8 cellular contexts compared by ENCODE assay signal in the genomic region with DNA sequence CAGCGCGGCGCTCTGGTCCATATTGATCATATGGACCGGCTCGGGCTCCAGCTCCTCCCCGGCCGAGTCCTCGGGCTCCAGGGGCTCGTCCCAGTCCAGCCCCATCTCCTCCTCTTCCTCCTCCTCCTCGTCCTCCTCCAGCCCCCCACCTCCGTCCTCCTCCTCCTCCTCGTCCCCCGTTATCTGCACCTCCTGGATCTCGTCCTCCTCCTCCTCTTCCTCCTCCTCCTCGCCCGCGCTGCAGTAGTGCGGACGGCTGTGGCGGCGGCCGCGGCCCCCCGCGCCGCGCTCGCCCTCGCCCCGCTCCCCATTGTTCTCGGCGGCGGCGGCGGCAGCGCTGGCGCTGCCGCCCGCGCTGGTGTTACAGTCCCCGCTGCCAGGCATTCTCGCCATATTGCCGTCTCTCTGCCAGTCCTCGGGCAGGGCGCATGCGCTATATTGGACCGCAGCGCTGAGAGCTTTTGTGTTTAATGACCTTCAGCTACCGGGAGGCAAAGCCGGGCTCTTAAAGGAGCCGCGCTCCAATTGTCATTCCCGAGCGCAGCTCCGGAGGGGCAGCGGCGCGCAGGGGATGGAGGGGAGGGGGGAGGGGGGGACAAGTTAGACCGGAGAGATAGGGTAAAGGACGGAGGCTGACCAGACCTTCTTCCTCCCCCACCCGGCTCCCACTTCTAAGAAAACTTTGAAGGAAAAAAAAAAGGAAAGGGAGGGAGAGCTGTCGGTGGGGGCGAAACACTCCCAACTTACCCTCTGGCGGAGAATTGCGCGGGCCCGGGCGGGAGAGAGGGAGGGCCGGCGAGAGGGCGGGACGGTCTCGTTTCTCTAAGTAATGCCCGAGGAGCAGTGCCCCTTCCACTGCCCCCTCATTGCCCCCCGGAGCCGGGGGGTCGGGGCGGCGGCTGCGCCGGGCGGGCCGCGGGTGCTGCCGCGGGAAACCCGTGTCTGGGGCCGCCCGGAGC. TPM values are rescaled to one million over a fixed set of nuclear protein-coding genes. Genes with fewer than 3 reads are reported as not detected.
A peak's percentile ranks its signal among the peaks of the same experiment; 100 is the strongest.
DNase-seq lines count a peak whose midpoint lies in the region; ATAC-seq and TF ChIP-seq lines count a peak whose summit lies in the region.

A gene (minus strand): TSS at position 410 of the 959 bp plus-strand sequence. CDS start 17 bp downstream, at position 393.

- peaks cover 30% of the 10 kb centered on the region for H3K4me1 Mint-ChIP-seq in activated naive CD8-positive, alpha-beta T cell treated with anti-CD3 and anti-CD28 coated beads, Interleukin-2, amount 50 U/mL, for 24 hours

- H3K36me3 Mint-ChIP-seq in activated naive CD8-positive, alpha-beta T cell treated with anti-CD3 and anti-CD28 coated beads, Interleukin-2, amount 50 U/mL, for 24 hours (ENCODE audit: low read depth) = no peaks in the 10 kb centered on the region

- no peak for TF ChIP-seq EP300 in upper lobe of left lung (IDR thresholded peaks at IDR 0.05)

- no peak for TF ChIP-seq CTCF in GM10248 (IDR thresholded peaks at IDR 0.05; ENCODE audit: control extremely low read depth, extremely low read depth, low read depth, missing control alignments)
- no peak for TF ChIP-seq CTCF in HFF-Myc (IDR thresholded peaks at IDR 0.05; ENCODE audit: low read depth, low read length, missing control alignments)
- TF ChIP-seq CTCF in heart left ventricle (IDR thresholded peaks at IDR 0.05) = no peak
- no peak for TF ChIP-seq CTCF in upper lobe of left lung (IDR thresholded peaks at IDR 0.05)

- peak within 1 kb of the TSS; percentile 74 for H3K4me3 ChIP-seq in HFF-Myc (replicated peaks; ENCODE audit: low read depth, low read length)
- H3K4me3 ChIP-seq in heart left ventricle = peak within 1 kb of the TSS; percentile 67 to 93 (median 77)
- H3K4me3 ChIP-seq in upper lobe of left lung = peak within 1 kb of the TSS; percentile 56 to 85 (median 82)

- 0 to 1% (median 1%) methylated on average over 74 to 89 of the region's 89 CpGs for whole genome bisulfite sequencing in heart left ventricle, 4 donors
- WGBS in upper lobe of left lung, 2 donors = 0 to 2% methylated on average over 51 to 82 of the region's 89 CpGs

- H3K4me1 ChIP-seq in heart left ventricle (peaks cover 0 to 56% (median 34%) of the 10 kb centered on the region in 12 donors), upper lobe of left lung (peaks cover 32 to 64% (median 36%) of the 10 kb centered on the region in 4 donors)

- H3K27me3 ChIP-seq in heart left ventricle = peaks cover 0 to 43% (median 14%) of the 10 kb centered on the region in 9 donors
- H3K27me3 ChIP-seq in upper lobe of left lung = peaks cover 0 to 26% (median 17%) of the 10 kb centered on the region in 4 donors

- H3K4me3 Mint-ChIP-seq in activated naive CD8-positive, alpha-beta T cell treated with anti-CD3 and anti-CD28 coated beads, Interleukin-2, amount 50 U/mL, for 24 hours = peak within 1 kb of the TSS; percentile 71

- no peak within 1 kb of the TSS for H3K27ac Mint-ChIP-seq in activated naive CD8-positive, alpha-beta T cell treated with anti-CD3 and anti-CD28 coated beads, Interleukin-2, amount 50 U/mL, for 24 hours

- intact Hi-C loops in heart left ventricle (cut with DNase I) = loop anchor here in 6 of 10 donors (2.0 to 10.0 kb wide), 6 partner anchors 94 to 164 kb away; no protein-coding TSS in a partner anchor

- H3K36me3 ChIP-seq in heart left ventricle = no peaks in the 10 kb centered on the region
- no peaks in the 10 kb centered on the region for H3K36me3 ChIP-seq in upper lobe of left lung

- DNase-seq in GM10248 (ENCODE audit: extremely low spot score) = peak; percentile 85
- peak; percentile 63 for DNase-seq in HFF-Myc (ENCODE audit: extremely low read depth, low read depth)
- peak; percentile 78 for DNase-seq in NCI-H1048 (lab: John Stamatoyannopoulos, UW)
- peak; percentile 41 for DNase-seq in SKM-1 treated with dmso at 0.1 percent for 144 hours (lab: John Stamatoyannopoulos, UW; ENCODE audit: unreplicated experiment)
- DNase-seq in activated naive CD8-positive, alpha-beta T cell treated with anti-CD3 and anti-CD28 coated beads, Interleukin-2, amount 50 U/mL, for 24 hours = peak; percentile 76
- peak; percentile 77 to 91 (median 83) for DNase-seq in heart left ventricle
- peak; percentile 70 for DNase-seq in pons (ENCODE audit: low spot score)
- peak; percentile 81 to 86 for DNase-seq in upper lobe of left lung

- CTCF ChIA-PET in GM10248 (lab: Yijun Ruan, JAX) = interaction anchor here (0.7 to 1.8 kb wide), 17 partner anchors 9 to 240 kb away, joined by 3 to 8 read pairs (median 4); no protein-coding TSS in a partner anchor

- POLR2A ChIA-PET in GM10248 (lab: Yijun Ruan, JAX) = no interaction called here

- ATAC-seq in activated naive CD8-positive, alpha-beta T cell treated with anti-CD3 and anti-CD28 coated beads, Interleukin-2, amount 50 U/mL, for 24 hours = peak; percentile 73
- peak; percentile 61 to 83 (median 78) for ATAC-seq in heart left ventricle
- peak; percentile 69 to 81 for ATAC-seq in upper lobe of left lung (ENCODE audit: low FRiP score in 2 of 2)

- H3K27ac ChIP-seq in heart left ventricle (peak within 1 kb of the TSS; percentile 48 to 83 (median 74)), upper lobe of left lung (peak within 1 kb of the TSS; percentile 37 to 79 (median 58))

- H3K27me3 Mint-ChIP-seq in activated naive CD8-positive, alpha-beta T cell treated with anti-CD3 and anti-CD28 coated beads, Interleukin-2, amount 50 U/mL, for 24 hours = peaks cover 37% of the 10 kb centered on the region

- TF ChIP-seq POLR2A in heart left ventricle (IDR thresholded peaks at IDR 0.05) = no peak
- no peak for TF ChIP-seq POLR2A in upper lobe of left lung (IDR thresholded peaks at IDR 0.05)

- H3K9me3 ChIP-seq in heart left ventricle = no peaks in the 10 kb centered on the region
- no peaks in the 10 kb centered on the region for H3K9me3 ChIP-seq in upper lobe of left lung

- H3K9me3 Mint-ChIP-seq in activated naive CD8-positive, alpha-beta T cell treated with anti-CD3 and anti-CD28 coated beads, Interleukin-2, amount 50 U/mL, for 24 hours = no peaks in the 10 kb centered on the region

RNA-seq across cellular contexts. Expression of the gene that starts here (rescaled TPM):
- 10 to 100 TPM in 4 of 9 donors, 1 to 10 TPM in 5; 8.4 to 21.8 (median 10.0) TPM for total RNA-seq in heart left ventricle
- polyA plus RNA-seq in heart left ventricle = 1 to 10 TPM; 4.8 to 7.8 TPM
- total RNA-seq in upper lobe of left lung = 10 to 100 TPM in 5 of 6 donors, 1 to 10 TPM in 1; 5.8 to 22.3 (median 14.1) TPM

Comparison
In these comparisons a context has a peak if more than half of its experiments do, and no peak if none do; other contexts are left out.
1. Peak in every context shown above with its lines: DNase-seq, ATAC-seq, H3K4me3 ChIP-seq and H3K27ac ChIP-seq.